1 cellular context compared by ENCODE assay signal in the genomic region with DNA sequence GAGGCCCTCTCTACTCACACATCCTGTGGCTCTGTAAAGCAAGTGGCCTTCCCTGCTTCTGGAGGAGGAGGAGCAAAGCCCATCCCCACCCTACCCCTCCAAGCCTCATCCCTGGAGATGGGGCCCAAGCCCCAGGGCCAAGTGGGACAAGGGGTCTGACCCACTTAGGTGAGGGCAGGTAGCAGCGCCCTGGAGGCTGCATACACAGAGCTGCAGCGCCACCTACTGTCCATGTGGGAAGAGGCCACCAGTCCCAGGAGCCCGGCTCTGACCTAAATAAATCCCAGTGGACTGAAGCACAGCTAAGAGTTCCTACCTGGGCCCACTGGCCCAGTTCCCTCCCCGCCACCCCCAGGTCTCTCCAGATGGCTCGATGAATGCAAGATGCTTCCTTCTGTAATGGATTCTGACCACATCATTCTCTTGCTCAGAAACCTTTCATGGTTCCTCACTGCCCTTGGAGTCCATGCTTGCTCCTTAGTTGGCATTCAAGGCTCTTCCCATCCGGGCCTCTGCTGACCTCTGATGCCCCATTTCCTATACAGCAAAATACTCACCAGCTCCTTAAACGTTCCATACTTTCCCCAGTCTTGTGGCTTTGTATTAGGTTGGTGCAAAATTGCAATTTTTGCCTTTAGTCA.
A peak's percentile ranks its signal among the peaks of the same experiment; 100 is the strongest.
TF ChIP-seq lines count a peak whose summit lies in the region.

No MANE protein-coding gene starts in this region.

TF ChIP-seq in H1, 55 proteins besides CTCF, POLR2A, EP300 and RAD21 (continued from another document):
- TF ChIP-seq CHD7 (IDR thresholded peaks at IDR 0.05; ENCODE audit: insufficient replicate concordance, low read length) (no peak), YY1 (IDR thresholded peaks at IDR 0.05; ENCODE audit: low read depth, low read length) (peak; percentile 57; the same call in 1 of the 2 replicates), MAX (IDR thresholded peaks at IDR 0.05) (peak; percentile 45; the same call in 1 of the 2 replicates), BCL11A (IDR thresholded peaks at IDR 0.05; ENCODE audit: low read depth in 2 of 2, low read length in 2 of 2) (no peak), HDAC6 (IDR thresholded peaks at IDR 0.05; ENCODE audit: low read depth, low read length) (no peak), CHD2 (IDR thresholded peaks at IDR 0.05; ENCODE audit: low read length) (peak; percentile 42; the same call in 1 of the 2 replicates), SP2 (IDR thresholded peaks at IDR 0.05; ENCODE audit: low read length) (no peak), PHF8 (conservative IDR thresholded peaks at IDR 0.05; ENCODE audit: low read depth, low read length) (no peak), TAF1 (IDR thresholded peaks at IDR 0.05; ENCODE audit: low read depth, low read length) (no peak), NANOG (IDR thresholded peaks at IDR 0.05; ENCODE audit: insufficient read depth, low read depth, low read length, poor library complexity, severe bottlenecking) (peak; percentile 3), CBX8 (IDR thresholded peaks at IDR 0.05; ENCODE audit: borderline replicate concordance, low read depth, low read length) (no peak), RBBP5 (IDR thresholded peaks at IDR 0.05; ENCODE audit: borderline replicate concordance, low read depth, low read length) (no peak), MAFK (IDR thresholded peaks at IDR 0.05; ENCODE audit: low read depth, low read length) (no peak), RNF2 (IDR thresholded peaks at IDR 0.05; ENCODE audit: borderline replicate concordance, low read depth, low read length, missing control alignments, poor library complexity, severe bottlenecking) (no peak), GABPA (IDR thresholded peaks at IDR 0.05; ENCODE audit: borderline replicate concordance, insufficient read depth, low read length) (peak; percentile 71; the same call in 1 of the 2 replicates), KDM1A (IDR thresholded peaks at IDR 0.05; ENCODE audit: borderline replicate concordance, low read length) (no peak), CBX5 (IDR thresholded peaks at IDR 0.05; ENCODE audit: low read depth, low read length) (no peak), SP4 (IDR thresholded peaks at IDR 0.05; ENCODE audit: low read length) (0 out of 2 replicates have a peak, but pooled peaks have one; percentile 39), SIRT6 (IDR thresholded peaks at IDR 0.05; ENCODE audit: low read length) (no peak), RFX5 (IDR thresholded peaks at IDR 0.05; ENCODE audit: borderline replicate concordance, low read depth, low read length) (0 out of 2 replicates have a peak, but pooled peaks have one; percentile 21), KDM5A (IDR thresholded peaks at IDR 0.05; ENCODE audit: low read length) (no peak), USF2 (IDR thresholded peaks at IDR 0.05; ENCODE audit: low read length) (no peak), KDM4A (IDR thresholded peaks at IDR 0.05; ENCODE audit: low read depth, low read length, severe bottlenecking) (no peak), ASH2L (IDR thresholded peaks at IDR 0.05; ENCODE audit: low read length) (no peak), CREB1 (IDR thresholded peaks at IDR 0.05) (no peak), CEBPB (IDR thresholded peaks at IDR 0.05; ENCODE audit: low read depth, low read length) (no peak), BACH1 (IDR thresholded peaks at IDR 0.05; ENCODE audit: low read length) (no peak), EGR1 (IDR thresholded peaks at IDR 0.05; ENCODE audit: borderline replicate concordance, low read depth, low read length) (no peak), SRF (IDR thresholded peaks at IDR 0.05; ENCODE audit: low read depth, low read length) (no peak), FOSL1 (IDR thresholded peaks at IDR 0.05; ENCODE audit: insufficient read depth, low read depth, low read length) (no peak), SAP30 (IDR thresholded peaks at IDR 0.05; ENCODE audit: insufficient read depth, insufficient replicate concordance, low read length) (no peak), TAF7 (optimal IDR thresholded peaks at IDR 0.05; ENCODE audit: borderline replicate concordance, low read depth, low read length) (no peak)
- TF ChIP-seq, protein P1, sequence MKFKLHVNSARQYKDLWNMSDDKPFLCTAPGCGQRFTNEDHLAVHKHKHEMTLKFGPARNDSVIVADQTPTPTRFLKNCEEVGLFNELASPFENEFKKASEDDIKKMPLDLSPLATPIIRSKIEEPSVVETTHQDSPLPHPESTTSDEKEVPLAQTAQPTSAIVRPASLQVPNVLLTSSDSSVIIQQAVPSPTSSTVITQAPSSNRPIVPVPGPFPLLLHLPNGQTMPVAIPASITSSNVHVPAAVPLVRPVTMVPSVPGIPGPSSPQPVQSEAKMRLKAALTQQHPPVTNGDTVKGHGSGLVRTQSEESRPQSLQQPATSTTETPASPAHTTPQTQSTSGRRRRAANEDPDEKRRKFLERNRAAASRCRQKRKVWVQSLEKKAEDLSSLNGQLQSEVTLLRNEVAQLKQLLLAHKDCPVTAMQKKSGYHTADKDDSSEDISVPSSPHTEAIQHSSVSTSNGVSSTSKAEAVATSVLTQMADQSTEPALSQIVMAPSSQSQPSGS (IDR thresholded peaks at IDR 0.05; ENCODE audit: low read length): no peak
- TF ChIP-seq, protein P2, sequence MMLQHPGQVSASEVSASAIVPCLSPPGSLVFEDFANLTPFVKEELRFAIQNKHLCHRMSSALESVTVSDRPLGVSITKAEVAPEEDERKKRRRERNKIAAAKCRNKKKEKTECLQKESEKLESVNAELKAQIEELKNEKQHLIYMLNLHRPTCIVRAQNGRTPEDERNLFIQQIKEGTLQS (IDR thresholded peaks at IDR 0.05; ENCODE audit: insufficient read depth, low read depth, low read length): no peak
